Comparison of ENCODE assay signal across 8 cellular contexts in the genomic region with DNA sequence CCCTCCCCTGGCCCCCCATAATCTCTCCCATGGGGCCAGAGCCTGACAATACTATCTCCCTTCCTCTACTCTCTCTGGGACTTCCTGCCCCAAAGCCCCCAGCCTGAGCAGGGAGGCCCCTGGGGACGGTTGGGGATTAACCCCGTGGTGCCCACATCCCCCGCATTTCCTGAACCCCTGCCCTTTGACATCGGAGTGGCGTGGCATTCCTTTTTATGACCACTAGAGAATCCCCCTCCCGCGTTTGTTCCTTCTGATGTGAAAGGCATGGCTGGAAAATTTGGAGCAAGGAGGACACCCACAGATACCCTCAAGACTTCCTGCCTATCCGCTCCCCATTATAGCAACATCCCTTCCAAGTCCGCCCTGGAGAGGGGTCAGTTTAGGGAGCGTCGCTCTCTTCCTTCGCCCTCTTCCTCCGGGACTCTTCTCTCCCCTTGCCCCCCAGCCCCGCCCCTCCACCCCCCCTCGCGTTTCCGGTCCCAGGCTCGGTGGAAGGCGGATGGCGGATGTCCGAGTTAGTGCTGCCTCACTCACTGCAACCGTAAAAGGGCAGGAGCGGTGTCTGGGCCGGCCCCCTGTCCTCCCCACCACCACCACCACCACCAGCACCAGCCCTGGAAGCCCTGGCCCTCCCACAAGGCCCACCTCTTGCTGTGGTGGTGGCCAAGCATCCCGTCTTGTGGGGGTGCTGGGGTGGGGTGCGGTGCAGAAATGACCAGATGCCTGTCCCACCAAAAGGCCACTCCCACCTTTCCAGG. TPM values are rescaled to one million over a fixed set of nuclear protein-coding genes. Genes with fewer than 3 reads are reported as not detected.
A peak's percentile ranks its signal among the peaks of the same experiment; 100 is the strongest.
DNase-seq lines count a peak whose midpoint lies in the region; ATAC-seq and TF ChIP-seq lines count a peak whose summit lies in the region.

No MANE protein-coding gene starts in this region.

- in situ Hi-C loops in KBM-7 (cut with MboI; ENCODE audit: low pct_unique_long_range_greater_than_20kb, low sequenced_read_pairs), result no loop called here

- no peaks in the 10 kb centered on the region for H3K36me3 ChIP-seq in esophagus squamous epithelium

- DNase-seq in NK-92 treated with Interleukin-12 subunit alpha and Interleukin-12 subunit beta, amount 100 ng/mL, for 24 hours (lab: John Stamatoyannopoulos, UW), result peak; percentile 67
- no peak for DNase-seq in NK-92 (lab: John Stamatoyannopoulos, UW; ENCODE audit: unreplicated experiment)
- peak; percentile 80 for DNase-seq in KBM-7
- DNase-seq in esophagus squamous epithelium (lab: John Stamatoyannopoulos, UW), result no peak
- DNase-seq in naive B cell, result peak; percentile 35
- no peak for DNase-seq in T1000 (lab: John Stamatoyannopoulos, UW)

- peaks cover 0 to 5% of the 10 kb centered on the region in 2 donors for H3K36me3 Mint-ChIP-seq in naive B cell

- peak in 1 of 4 donors; percentile 58 for TF ChIP-seq POLR2A in esophagus squamous epithelium (IDR thresholded peaks at IDR 0.05)

- H3K27ac ChIP-seq in VCaP (peak overlapping the region; percentile 80; the same call in 1 of the 2 replicates), esophagus squamous epithelium (peak overlapping the region; percentile 94 to 98 (median 96))

- ATAC-seq in naive B cell (ENCODE audit: low read depth in 2 of 2) (no peak), GM18870 (IDR thresholded peaks at IDR 0.05; ENCODE audit: unreplicated experiment) (no peak)

- WGBS in esophagus squamous epithelium, 2 donors, result 4 to 10% methylated on average over 11 to 13 of the region's 26 CpGs

- peaks cover 35 to 64% (median 50%) of the 10 kb centered on the region in 3 donors for H3K4me1 Mint-ChIP-seq in naive B cell

- peak overlapping the region; percentile 88 to 100 (median 95) for H3K4me3 ChIP-seq in esophagus squamous epithelium

- no peaks in the 10 kb centered on the region for H3K27me3 Mint-ChIP-seq in naive B cell

- H3K4me1 ChIP-seq in esophagus squamous epithelium, result peaks cover 23 to 80% (median 36%) of the 10 kb centered on the region in 3 donors

- H3K27me3 ChIP-seq in esophagus squamous epithelium, result no peaks in the 10 kb centered on the region

- TF ChIP-seq CTCF in VCaP (conservative IDR thresholded peaks at IDR 0.05), result no peak
- TF ChIP-seq CTCF in esophagus squamous epithelium (IDR thresholded peaks at IDR 0.05), result peak in 3 of 6 experiments; percentile 11 to 18 (median 13)

- intact Hi-C loops in esophagus squamous epithelium (cut with DNase I), result no loop called here

- no peaks in the 10 kb centered on the region for H3K9me3 Mint-ChIP-seq in naive B cell

- H3K4me3 Mint-ChIP-seq in naive B cell, result peak overlapping the region; percentile 89 to 100 (median 99)

- H3K27ac Mint-ChIP-seq in naive B cell, result peak overlapping the region; percentile 84 to 97 (median 92)

- no peaks in the 10 kb centered on the region for H3K9me3 ChIP-seq in esophagus squamous epithelium

RNA-seq across cellular contexts. Expression of a gene that starts 1.8 kb away (rescaled TPM):
- total RNA-seq in esophagus squamous epithelium, result 10 to 100 TPM; 39.2 to 82.9 (median 52.7) TPM
- polyA plus RNA-seq in naive B cell (ENCODE audit: low read depth in 6 of 6), result 10 to 100 TPM; 51.5 to 87.2 (median 64.3) TPM

RNA-seq across cellular contexts. Expression of a gene that starts 10.9 kb away (rescaled TPM):
- 1 to 10 TPM; 1.8 to 6.7 (median 4.0) TPM for total RNA-seq in esophagus squamous epithelium
- polyA plus RNA-seq in naive B cell (ENCODE audit: low read depth in 6 of 6), result 1 to 10 TPM; 1.6 to 3.4 (median 2.4) TPM

RNA-seq across cellular contexts. Expression of a gene that starts 12.3 kb away (rescaled TPM):
- 1 to 10 TPM; 1.9 to 7.2 (median 4.2) TPM for total RNA-seq in esophagus squamous epithelium
- under 1 TPM in 3 of 6 donors, not detected in 3; 0.28 to 0.58 (median 0.47) TPM for polyA plus RNA-seq in naive B cell (ENCODE audit: low read depth in 6 of 6)

RNA-seq across cellular contexts. Expression of a gene that starts 41.3 kb away (rescaled TPM):
- total RNA-seq in esophagus squamous epithelium, result 1 to 10 TPM; 1.7 to 4.6 (median 2.5) TPM
- 100 to 1,000 TPM in 1 of 6 donors, 10 to 100 TPM in 5; 26.6 to 110 (median 82.1) TPM for polyA plus RNA-seq in naive B cell (ENCODE audit: low read depth in 6 of 6)

Comparison
In these comparisons a context has a peak if more than half of its experiments do, and no peak if none do; other contexts are left out.
1. DNase-seq: peak in NK-92 treated with Interleukin-12 subunit alpha and Interleukin-12 subunit beta, amount 100 ng/mL, for 24 hours (single experiment), KBM-7 (single experiment) and naive B cell (single experiment); none in NK-92 (single experiment), esophagus squamous epithelium (single experiment) and T1000 (single experiment).